ENCODE assay signal across 24 cellular contexts in genomic region chr20:50715694-50716093, GRCh38. TPM values are rescaled to one million over a fixed set of nuclear protein-coding genes. Genes with fewer than 3 reads are reported as not detected.
"Had no signal": no experiment of that assay in that cellular context is flagged by ENCODE, and none has a peak within 500 bp of the region (broad histone marks: within the 10 kb centered on the region; RNA-seq: fewer than 3 reads in every experiment).

No MANE protein-coding gene starts in this region.

- H3K4me3 ChIP-seq: colonic mucosa, gastroesophageal sphincter, heart left ventricle, left ventricle myocardium inferior, mucosa of descending colon, right atrium auricular region, stomach, upper lobe of left lung had no signal

- H3K27ac ChIP-seq: colonic mucosa, gastroesophageal sphincter, heart left ventricle, left ventricle myocardium inferior, right atrium auricular region, stomach, upper lobe of left lung had no signal

- H3K4me3 Mint-ChIP-seq: activated CD4-positive, alpha-beta T cell treated with anti-CD3 and anti-CD28 coated beads, Interleukin-2, amount 10 ng/mL, durations not matched to agents 24 days and 14 days; activated CD8-positive, alpha-beta T cell treated with anti-CD3 and anti-CD28 coated beads for 36 hours; activated naive CD4-positive, alpha-beta T cell treated with anti-CD3 and anti-CD28 coated beads, Interleukin-2, amount 10 ng/mL, durations not matched to agents 7 days and 5 days; activated naive CD8-positive, alpha-beta T cell treated with anti-CD3 and anti-CD28 coated beads, Interleukin-2, amount 50 U/mL, for 24 hours; activated T-cell treated with anti-CD3 and anti-CD28 coated beads, Interleukin-2, amount 50 U/mL, for 24 hours; brain; central memory CD8-positive, alpha-beta T cell; naive B cell; neural crest cell; T-helper 2 cell treated with Interferon-gamma antibody and Interleukin-4, amounts not matched to agents 5 μg/mL and 100 μg/mL, for 36 hours had no signal

- H3K36me3 ChIP-seq: colonic mucosa, gastroesophageal sphincter, heart left ventricle, left ventricle myocardium inferior, right atrium auricular region, stomach, upper lobe of left lung had no signal

- H3K27me3 ChIP-seq: colonic mucosa, gastroesophageal sphincter, heart left ventricle, right atrium auricular region, stomach, upper lobe of left lung had no signal

- DNase-seq: activated CD4-positive, alpha-beta T cell treated with anti-CD3 and anti-CD28 coated beads, Interleukin-2, amount 10 ng/mL, durations not matched to agents 24 days and 14 days; activated CD4-positive, CD25-positive, alpha-beta regulatory T cell; activated CD8-positive, alpha-beta T cell treated with anti-CD3 and anti-CD28 coated beads for 36 hours; activated naive CD4-positive, alpha-beta T cell treated with anti-CD3 and anti-CD28 coated beads, Interleukin-2, amount 10 ng/mL, durations not matched to agents 7 days and 5 days; activated naive CD8-positive, alpha-beta T cell treated with anti-CD3 and anti-CD28 coated beads, Interleukin-2, amount 50 U/mL, for 24 hours; activated T-cell treated with anti-CD3 and anti-CD28 coated beads, Interleukin-2, amount 50 U/mL, for 24 hours; anterior cingulate cortex; colonic mucosa; heart left ventricle; left ventricle myocardium inferior; mesenchymal stem cell; mucosa of descending colon; naive B cell; small intestine; stimulated activated CD4-positive, alpha-beta T cell treated with anti-CD3 and anti-CD28 coated beads, Interleukin-4, amount 100 ng/mL, for 1 hour; stomach had no signal

- H3K4me1 Mint-ChIP-seq: activated CD4-positive, alpha-beta T cell treated with anti-CD3 and anti-CD28 coated beads, Interleukin-2, amount 10 ng/mL, durations not matched to agents 24 days and 14 days; activated naive CD4-positive, alpha-beta T cell treated with anti-CD3 and anti-CD28 coated beads, Interleukin-2, amount 10 ng/mL, durations not matched to agents 7 days and 5 days; central memory CD8-positive, alpha-beta T cell; naive B cell had no signal

- H3K36me3 Mint-ChIP-seq: activated naive CD4-positive, alpha-beta T cell treated with anti-CD3 and anti-CD28 coated beads, Interleukin-2, amount 10 ng/mL, durations not matched to agents 7 days and 5 days; brain; naive B cell had no signal

- H3K27ac Mint-ChIP-seq: activated CD4-positive, alpha-beta T cell treated with anti-CD3 and anti-CD28 coated beads, Interleukin-2, amount 10 ng/mL, durations not matched to agents 24 days and 14 days; activated CD8-positive, alpha-beta T cell treated with anti-CD3 and anti-CD28 coated beads for 36 hours; activated naive CD4-positive, alpha-beta T cell treated with anti-CD3 and anti-CD28 coated beads, Interleukin-2, amount 10 ng/mL, durations not matched to agents 7 days and 5 days; activated naive CD8-positive, alpha-beta T cell treated with anti-CD3 and anti-CD28 coated beads, Interleukin-2, amount 50 U/mL, for 24 hours; activated T-cell treated with anti-CD3 and anti-CD28 coated beads, Interleukin-2, amount 50 U/mL, for 24 hours; brain; naive B cell; progenitor cell of endocrine pancreas; T-helper 2 cell treated with Interferon-gamma antibody and Interleukin-4, amounts not matched to agents 5 μg/mL and 100 μg/mL, for 36 hours had no signal

- H3K9me3 Mint-ChIP-seq: activated CD4-positive, alpha-beta T cell treated with anti-CD3 and anti-CD28 coated beads, Interleukin-2, amount 10 ng/mL, durations not matched to agents 24 days and 14 days; activated CD8-positive, alpha-beta T cell treated with anti-CD3 and anti-CD28 coated beads for 36 hours; activated naive CD4-positive, alpha-beta T cell treated with anti-CD3 and anti-CD28 coated beads, Interleukin-2, amount 10 ng/mL, durations not matched to agents 7 days and 5 days; activated naive CD8-positive, alpha-beta T cell treated with anti-CD3 and anti-CD28 coated beads, Interleukin-2, amount 50 U/mL, for 24 hours; activated T-cell treated with anti-CD3 and anti-CD28 coated beads, Interleukin-2, amount 50 U/mL, for 24 hours; central memory CD8-positive, alpha-beta T cell; naive B cell; neural crest cell; T-helper 2 cell treated with Interferon-gamma antibody and Interleukin-4, amounts not matched to agents 5 μg/mL and 100 μg/mL, for 36 hours had no signal

- H3K9me3 ChIP-seq: colonic mucosa, gastroesophageal sphincter, heart left ventricle, left ventricle myocardium inferior, mucosa of descending colon, right atrium auricular region, stomach, upper lobe of left lung had no signal

- ATAC-seq: activated CD8-positive, alpha-beta T cell treated with anti-CD3 and anti-CD28 coated beads for 36 hours; activated naive CD8-positive, alpha-beta T cell treated with anti-CD3 and anti-CD28 coated beads, Interleukin-2, amount 50 U/mL, for 24 hours; gastroesophageal sphincter; heart left ventricle; mucosa of descending colon had no signal

- H3K4me1 ChIP-seq: colonic mucosa had no signal

RNA-seq across cellular contexts. Expression of gene RIPOR3, which starts 24.4 kb away (rescaled TPM):
- total RNA-seq: activated CD4-positive, alpha-beta T cell treated with anti-CD3 and anti-CD28 coated beads, Interleukin-2, amount 10 ng/mL, durations not matched to agents 24 days and 14 days; activated CD8-positive, alpha-beta T cell treated with anti-CD3 and anti-CD28 coated beads for 36 hours had no signal
